ENCODE assay signal across 10 cellular contexts in genomic region chr14:25050494-25051170, GRCh38. TPM values are rescaled to one million over a fixed set of nuclear protein-coding genes. Genes with fewer than 3 reads are reported as not detected.
DNase-seq lines count a peak whose midpoint lies in the region; ATAC-seq, FAIRE-seq and TF ChIP-seq lines count a peak whose summit lies in the region.
"Had no signal": no experiment of that assay in that cellular context is flagged by ENCODE, and none has a peak within 500 bp of the region (broad histone marks: within the 10 kb centered on the region; RNA-seq: fewer than 3 reads in every experiment).

No MANE protein-coding gene starts in this region.

- peaks cover 75% of the 10 kb centered on the region for H3K27me3 Mint-ChIP-seq in stimulated activated naive CD8-positive, alpha-beta T cell treated with anti-CD3 and anti-CD28 coated beads, Interleukin-15, amount 100 ng/mL, for 72 hours

- FAIRE-seq in K562 (lab: Jason Lieb, UNC) (no peak), islet of Langerhans (lab: Jason Lieb, UNC) (peak; percentile 94)
- FAIRE-seq: GM18507 had no signal

- H3K79me2 ChIP-seq in K562 (ENCODE audit: control insufficient read depth, insufficient read depth, low read length), result no peaks in the 10 kb centered on the region

- TF ChIP-seq CTCF in K562 (IDR thresholded peaks at IDR 0.05 in 2 of 3, conservative IDR thresholded peaks at IDR 0.05 in 1 of 3; ENCODE audit: insufficient read depth in 2 of 3, low read depth in 1 of 3, low read length in 3 of 3), result no peak

- H3K4me1 Mint-ChIP-seq in stimulated activated naive CD8-positive, alpha-beta T cell treated with anti-CD3 and anti-CD28 coated beads, Interleukin-15, amount 100 ng/mL, for 72 hours, result peaks cover 17% of the 10 kb centered on the region

- H3K9ac ChIP-seq in HUES48 (ENCODE audit: low read depth, low read length) (no peak overlapping the region), K562 (ENCODE audit: insufficient read depth in 1 of 2, low read depth in 2 of 2, low read length in 2 of 2) (no peak overlapping the region)

- in situ Hi-C loops in K562 (cut with MboI), result no loop called here

- BruUV-seq in K562 (replicated peaks; lab: Mats Ljungman, UMichigan), result no TSS peak

- 12% methylated on average over 17 of the region's 18 CpGs for WGBS in K562 (ENCODE audit: insufficient coverage, low coverage, missing lambda C conversion rate)

- peaks cover 64% of the 10 kb centered on the region for H3K27me3 ChIP-seq in HUES48 (ENCODE audit: control insufficient read depth, insufficient read depth, low read length)
- H3K27me3 ChIP-seq in K562 (ENCODE audit: control insufficient read depth in 2 of 2, insufficient read depth in 2 of 2, low read length in 2 of 2), result peaks cover 6 to 28% of the 10 kb centered on the region in 2 experiments; a peak in 4 of 5 replicates

- H3K4me3 Mint-ChIP-seq in stimulated activated naive CD8-positive, alpha-beta T cell treated with anti-CD3 and anti-CD28 coated beads, Interleukin-15, amount 100 ng/mL, for 72 hours, result peak overlapping the region; percentile 61 to 65

- 0 out of 2 replicates have a peak, but pooled peaks cover 3% of the 10 kb centered on the region for H4K20me1 ChIP-seq in K562 (replicated peaks; ENCODE audit: control insufficient read depth, insufficient read depth, low read length)

- intact Hi-C loops in K562 (cut with micrococcal nuclease), result no loop called here

- TF ChIP-seq EP300 in K562 (IDR thresholded peaks at IDR 0.05; ENCODE audit: low read length), result no peak

- peaks cover 39% of the 10 kb centered on the region for H3K4me1 ChIP-seq in HUES48 (ENCODE audit: control insufficient read depth, insufficient read depth, low read length)
- H3K4me1 ChIP-seq in K562 (replicated peaks in 1 of 2; ENCODE audit: control insufficient read depth in 2 of 2, insufficient read depth in 2 of 2, low read length in 2 of 2), result peaks cover 14% of the 10 kb centered on the region in 2 experiments; a peak in 4 of 5 replicates

- ATAC-seq in K562 (no peak), GM18873 (IDR thresholded peaks at IDR 0.05; ENCODE audit: low FRiP score, unreplicated experiment) (no peak), GM19395 (IDR thresholded peaks at IDR 0.05; ENCODE audit: unreplicated experiment) (no peak)
- no peak for ATAC-seq in stimulated activated naive CD8-positive, alpha-beta T cell treated with anti-CD3 and anti-CD28 coated beads, Interleukin-15, amount 100 ng/mL, for 72 hours

- POLR2A ChIA-PET in K562 (lab: Yijun Ruan, JAX), result no interaction called here

- no peaks in the 10 kb centered on the region for H3K9me1 ChIP-seq in K562 (ENCODE audit: control insufficient read depth, insufficient read depth, low read length)

- CTCF ChIA-PET in K562 (lab: Yijun Ruan, JAX; ENCODE audit: low intra/inter-chr PET ratio), result no interaction called here

- no peaks in the 10 kb centered on the region for H3K9me3 ChIP-seq in HUES48 (ENCODE audit: control insufficient read depth, insufficient read depth, low read length)
- H3K9me3 ChIP-seq in K562 (replicated peaks; ENCODE audit: control insufficient read depth, insufficient read depth, low read depth, low read length), result no peaks in the 10 kb centered on the region

- no peaks in the 10 kb centered on the region for H3K36me3 ChIP-seq in HUES48 (ENCODE audit: control insufficient read depth, insufficient read depth, low read length)
- no peaks in the 10 kb centered on the region for H3K36me3 ChIP-seq in K562 (ENCODE audit: control insufficient read depth, insufficient read depth, low read length)

- H3K9me3 Mint-ChIP-seq in stimulated activated naive CD8-positive, alpha-beta T cell treated with anti-CD3 and anti-CD28 coated beads, Interleukin-15, amount 100 ng/mL, for 72 hours, result no peaks in the 10 kb centered on the region

- H3K27ac ChIP-seq in HUES48 (ENCODE audit: low read depth, low read length), result no peak overlapping the region
- H3K27ac ChIP-seq in K562 (ENCODE audit: extremely low read depth, low read depth, low read length), result no peak overlapping the region
- H3K27ac ChIP-seq: epithelial cell of prostate had no signal

- H3K4me3 ChIP-seq in HUES48 (ENCODE audit: low read depth, low read length) (peak overlapping the region; percentile 74), K562 (no peak overlapping the region)

- no peak for TF ChIP-seq RAD21 in K562 (CRISPR knock-in tag; conservative IDR thresholded peaks at IDR 0.05 in 1 of 2, IDR thresholded peaks at IDR 0.05 in 1 of 2)

- no peak for TF ChIP-seq POLR2A in K562 (conservative IDR thresholded peaks at IDR 0.05)

- peak; percentile 47 for DNase-seq in AG08396 (ENCODE audit: low spot score)
- DNase-seq in K562 (ENCODE audit: extremely low read depth in 1 of 4, low spot score in 3 of 4), result peak in 1 of 4 experiments; percentile 6
- DNase-seq in stimulated activated naive CD8-positive, alpha-beta T cell treated with anti-CD3 and anti-CD28 coated beads, Interleukin-15, amount 100 ng/mL, for 72 hours, result no peak
- no peak for DNase-seq in cerebellum (ENCODE audit: low spot score)

- H3K4me2 ChIP-seq in K562 (ENCODE audit: insufficient read depth, low read length), result no peak overlapping the region

- no peak overlapping the region for H3K27ac Mint-ChIP-seq in stimulated activated naive CD8-positive, alpha-beta T cell treated with anti-CD3 and anti-CD28 coated beads, Interleukin-15, amount 100 ng/mL, for 72 hours

- no peak overlapping the region for H2AFZ ChIP-seq in K562 (ENCODE audit: low read depth, low read length)

TF ChIP-seq in K562, 482 proteins besides CTCF, POLR2A, EP300 and RAD21:
- TF ChIP-seq KHSRP (IDR thresholded peaks at IDR 0.05) (no peak), ZBTB7A (IDR thresholded peaks at IDR 0.05; ENCODE audit: borderline replicate concordance, control insufficient read depth, low read depth, low read length) (no peak), HMBOX1 (IDR thresholded peaks at IDR 0.05) (0 out of 2 replicates have a peak, but pooled peaks have one; percentile 10), MEF2A (IDR thresholded peaks at IDR 0.05; ENCODE audit: control insufficient read depth, low read depth, low read length) (no peak), NFIC (IDR thresholded peaks at IDR 0.05) (peak; percentile 38; the same call in 1 of the 2 replicates)

RNA-seq across cellular contexts. Expression of gene STXBP6, which starts 0.7 kb away (rescaled TPM):
- total RNA-seq in K562 (2011; cell fraction: chromatin; rRNA removed; ENCODE audit: low replicate concordance), result 0.12 and 0.19 TPM in 2 replicates
- not detected in 2 replicates for total RNA-seq in K562 (2011; cell fraction: nucleolus; rRNA removed)
- not detected in 2 replicates for total RNA-seq in K562 (2011; cell fraction: nucleoplasm; rRNA removed)
- 0.54 and 0.65 TPM in 2 replicates for total RNA-seq in K562 (2014; rRNA removed)
- 0.38 and 0.51 TPM in 2 replicates for total RNA-seq in K562 (2014; rRNA removed; fragmentation: Illumina TruSeq; extraction: Trizol)
- 0.34 and 0.69 TPM in 2 replicates for total RNA-seq in K562 (2015; rRNA removed; fragmentation: Illumina TruSeq; extraction: Trizol)
- total RNA-seq in K562 (2021), result 0.27 and 0.54 TPM in 2 replicates
- 0.04 and 0.61 TPM in 2 replicates for polyA plus RNA-seq in K562 (2011; rRNA removed)
- polyA plus RNA-seq in K562 (2011; cell fraction: cytosol; rRNA removed), result 0.18 TPM in 1 of 2 replicates, not detected in the other
- 0.18 TPM in 1 of 2 replicates, not detected in the other for polyA plus RNA-seq in K562 (2011; cell fraction: nucleus; rRNA removed)
- 0.66 and 1.4 TPM in 2 replicates for polyA plus RNA-seq in K562 (2012)
- 0.59 and 0.61 TPM in 2 replicates for polyA plus RNA-seq in K562 (2014; fragmentation: Illumina TruSeq; extraction: Trizol)
- polyA plus RNA-seq in K562 (2014; fragmentation: Nextera tagmentation; extraction: Ambion mirVana), result under 1 TPM; 0.84 to 0.89 TPM
- polyA plus RNA-seq in K562 (2014; rRNA removed), result 0.53 and 1.2 TPM in 2 replicates
- polyA minus RNA-seq in K562 (2011; rRNA and poly(A)+ RNA removed), result 1.0 TPM in 1 of 2 replicates, not detected in the other
- polyA minus RNA-seq in K562 (2011; cell fraction: cytosol; rRNA and poly(A)+ RNA removed), result not detected in 2 replicates
- polyA minus RNA-seq in K562 (2011; cell fraction: nucleus; rRNA and poly(A)+ RNA removed), result 0.22 and 0.54 TPM in 2 replicates
- 6.3 TPM for total RNA-seq in cerebellum
